ENCODE assay signal across 8 cellular contexts in genomic region chr16:30901201-30902069, GRCh38. TPM values are rescaled to one million over a fixed set of nuclear protein-coding genes. Genes with fewer than 3 reads are reported as not detected.
A peak's percentile ranks its signal among the peaks of the same experiment; 100 is the strongest.
DNase-seq lines count a peak whose midpoint lies in the region; ATAC-seq and TF ChIP-seq lines count a peak whose summit lies in the region.

No MANE protein-coding gene starts in this region.

- H3K79me2 ChIP-seq in fibroblast of lung (ENCODE audit: control insufficient read depth, insufficient read depth, low read length) = no peaks in the 10 kb centered on the region

- TF ChIP-seq POLR2A in sigmoid colon (IDR thresholded peaks at IDR 0.05) = no peak

- POLR2A ChIA-PET in RWPE1 (lab: Yijun Ruan, JAX; ENCODE audit: low non-redundant PET) = interaction anchor here (0.6 to 1.0 kb wide), 5 partner anchors 8 to 116 kb away, joined by 4 to 6 read pairs (median 4); no protein-coding TSS in a partner anchor

- peaks cover 1% of the 10 kb centered on the region for H3K36me3 ChIP-seq in fibroblast of lung (ENCODE audit: control insufficient read depth, insufficient read depth, low read length)
- no peaks in the 10 kb centered on the region for H3K36me3 ChIP-seq in sigmoid colon

- TF ChIP-seq EP300 in sigmoid colon (IDR thresholded peaks at IDR 0.05) = no peak

- DNase-seq in RWPE1 (ENCODE audit: low spot score) = no peak
- DNase-seq in fibroblast of lung (ENCODE audit: low read depth in 2 of 2) = no peak
- no peak for DNase-seq in sigmoid colon
- DNase-seq in posterior cingulate gyrus = no peak
- DNase-seq in activated gamma-delta T cell treated with Interleukin-2 at 50 U/mL for 16 hours = no peak

- no peaks in the 10 kb centered on the region for H4K20me1 ChIP-seq in fibroblast of lung (ENCODE audit: control insufficient read depth, extremely low read depth, insufficient read depth, low read length)

- intact Hi-C loops in sigmoid colon (cut with DNase I) (loop anchor here (1.0 kb wide), 1 partner anchor 57 kb away; no protein-coding TSS in a partner anchor), posterior cingulate gyrus (cut with DNase I) (loop anchor here (2.0 to 10.0 kb wide), 2 partner anchors 19 to 57 kb away; no protein-coding TSS in a partner anchor)

- no peak overlapping the region for H3K9ac ChIP-seq in fibroblast of lung (ENCODE audit: insufficient read depth, low read length)

- no peak overlapping the region for H2AFZ ChIP-seq in fibroblast of lung (ENCODE audit: low read length)

- WGBS in sigmoid colon, 2 donors = 17 to 18% methylated on average over 12 of the region's 12 CpGs

- H3K9me3 ChIP-seq in fibroblast of lung (ENCODE audit: control insufficient read depth, insufficient read depth, low read depth, low read length) = no peaks in the 10 kb centered on the region
- no peaks in the 10 kb centered on the region for H3K9me3 ChIP-seq in sigmoid colon

- H3K4me1 ChIP-seq in fibroblast of lung (ENCODE audit: control insufficient read depth, extremely low read depth, insufficient read depth, low read length) = peaks cover 2% of the 10 kb centered on the region
- peaks cover 0 to 33% (median 24%) of the 10 kb centered on the region in 4 donors for H3K4me1 ChIP-seq in sigmoid colon

- H3K27ac ChIP-seq in RWPE1 (peak overlapping the region; percentile 84), fibroblast of lung (ENCODE audit: insufficient read depth, low read length) (peak overlapping the region; percentile 34), sigmoid colon (peak overlapping the region; percentile 89 to 92 (median 91))

- peak overlapping the region; percentile 23 for H3K4me2 ChIP-seq in fibroblast of lung (ENCODE audit: extremely low read depth, insufficient read depth, low read length)

- no peaks in the 10 kb centered on the region for H3K27me3 ChIP-seq in fibroblast of lung (ENCODE audit: control insufficient read depth, insufficient read depth, low read length)
- H3K27me3 ChIP-seq in sigmoid colon = no peaks in the 10 kb centered on the region

- no peak for TF ChIP-seq CTCF in RWPE1 (conservative IDR thresholded peaks at IDR 0.05; ENCODE audit: low read depth)
- no peak for TF ChIP-seq CTCF in fibroblast of lung (conservative IDR thresholded peaks at IDR 0.05 in 1 of 2, IDR thresholded peaks at IDR 0.05 in 1 of 2; ENCODE audit: low read depth in 1 of 2, low read length in 2 of 2)
- TF ChIP-seq CTCF in sigmoid colon (IDR thresholded peaks at IDR 0.05) = no peak

- H3K4me3 ChIP-seq in fibroblast of lung (replicated peaks in 1 of 4; ENCODE audit: control extremely low read depth in 1 of 4, insufficient read depth in 1 of 4, low read depth in 3 of 4, low read length in 4 of 4) (peak overlapping the region; percentile 6 to 53 (median 20)), sigmoid colon (peak overlapping the region; percentile 27 to 65 (median 60))

- CTCF ChIA-PET in RWPE1 (lab: Yijun Ruan, JAX) = interaction anchor here (0.8 to 3.8 kb wide), 7 partner anchors 9 to 87 kb away, joined by 3 to 47 read pairs (median 4); no protein-coding TSS in a partner anchor

- ATAC-seq in GM19351 (IDR thresholded peaks at IDR 0.05; ENCODE audit: unreplicated experiment) (peak; percentile 13), GM19328 (IDR thresholded peaks at IDR 0.05; ENCODE audit: unreplicated experiment) (no peak), HG02870 (IDR thresholded peaks at IDR 0.05; ENCODE audit: unreplicated experiment) (no peak)

RNA-seq across cellular contexts. Expression of gene CTF1, which starts 5.0 kb away (rescaled TPM):
- 1.8 and 5.3 TPM in 2 replicates for total RNA-seq in fibroblast of lung
- 8.8 and 9.8 TPM in 2 replicates for polyA plus RNA-seq in fibroblast of lung
- 9.3 and 10.5 TPM in 2 replicates for polyA plus RNA-seq in fibroblast of lung (2012)
- 19.1 and 31.8 TPM in 2 replicates for polyA minus RNA-seq in fibroblast of lung (ENCODE audit: low replicate concordance)
- total RNA-seq in sigmoid colon = 1 to 10 TPM; 2.3 to 6.9 (median 4.9) TPM
- 1 to 10 TPM in 2 of 3 donors, under 1 TPM in 1; 0.46 to 3.6 (median 1.5) TPM for polyA plus RNA-seq in sigmoid colon

RNA-seq across cellular contexts. Expression of gene BCL7C, which starts 7.6 kb away (rescaled TPM):
- total RNA-seq in fibroblast of lung (28.2 and 31.3 TPM in 2 replicates), sigmoid colon (10 to 100 TPM; 45.7 to 63.1 (median 55.2) TPM)
- polyA plus RNA-seq in fibroblast of lung (24.8 and 25.6 TPM in 2 replicates), sigmoid colon (10 to 100 TPM; 27.9 to 42.0 (median 30.7) TPM)
- 31.0 and 45.2 TPM in 2 replicates for polyA plus RNA-seq in fibroblast of lung (2012)
- polyA minus RNA-seq in fibroblast of lung (ENCODE audit: low replicate concordance) = 5.8 and 9.5 TPM in 2 replicates

RNA-seq across cellular contexts. Expression of gene FBXL19, which starts 21.9 kb away (rescaled TPM):
- total RNA-seq in fibroblast of lung = 13.1 and 14.5 TPM in 2 replicates
- polyA plus RNA-seq in fibroblast of lung = 3.1 and 3.9 TPM in 2 replicates
- polyA plus RNA-seq in fibroblast of lung (2012) = 9.6 and 12.5 TPM in 2 replicates
- 6.6 and 7.8 TPM in 2 replicates for polyA minus RNA-seq in fibroblast of lung (ENCODE audit: low replicate concordance)
- total RNA-seq in sigmoid colon = 10 to 100 TPM in 3 of 4 donors, 1 to 10 TPM in 1; 7.9 to 18.3 (median 13.0) TPM
- polyA plus RNA-seq in sigmoid colon = 10 to 100 TPM in 1 of 3 donors, 1 to 10 TPM in 2; 3.0 to 32.7 (median 8.3) TPM

RNA-seq across cellular contexts. Expression of gene ORAI3, which starts 47.4 kb away (rescaled TPM):
- total RNA-seq in fibroblast of lung (44.2 and 74.1 TPM in 2 replicates), sigmoid colon (10 to 100 TPM; 33.3 to 43.3 (median 40.5) TPM)
- polyA plus RNA-seq in fibroblast of lung (24.6 and 41.1 TPM in 2 replicates), sigmoid colon (10 to 100 TPM in 2 of 3 donors, 1 to 10 TPM in 1; 8.6 to 16.1 (median 15.6) TPM)
- 19.0 and 29.7 TPM in 2 replicates for polyA plus RNA-seq in fibroblast of lung (2012)
- 35.2 and 72.6 TPM in 2 replicates for polyA minus RNA-seq in fibroblast of lung (ENCODE audit: low replicate concordance)

RNA-seq across cellular contexts. Expression of gene SETD1A, which starts 56.1 kb away (rescaled TPM):
- total RNA-seq in fibroblast of lung (1.5 and 3.5 TPM in 2 replicates), sigmoid colon (10 to 100 TPM in 1 of 4 donors, 1 to 10 TPM in 3; 5.0 to 16.0 (median 7.1) TPM)
- polyA plus RNA-seq in fibroblast of lung (1.4 and 2.3 TPM in 2 replicates), sigmoid colon (10 to 100 TPM in 1 of 3 donors, 1 to 10 TPM in 2; 2.4 to 13.1 (median 3.2) TPM)
- polyA plus RNA-seq in fibroblast of lung (2012) = 9.6 and 10.0 TPM in 2 replicates
- 7.0 and 16.1 TPM in 2 replicates for polyA minus RNA-seq in fibroblast of lung (ENCODE audit: low replicate concordance)

Comparison
In these comparisons a context has a peak if more than half of its experiments do, and no peak if none do; other contexts are left out.
1. H3K27ac ChIP-seq: peak in every context shown above with its lines; median percentile 91 in sigmoid colon; 84 in RWPE1; 34 in fibroblast of lung.